8 cellular contexts compared by ENCODE assay signal in genomic region chr1:173714441-173714758, GRCh38. TPM values are rescaled to one million over a fixed set of nuclear protein-coding genes. Genes with fewer than 3 reads are reported as not detected.
A peak's percentile ranks its signal among the peaks of the same experiment; 100 is the strongest.
DNase-seq lines count a peak whose midpoint lies in the region; ATAC-seq and TF ChIP-seq lines count a peak whose summit lies in the region.

No MANE protein-coding gene starts in this region.

- H3K27me3 Mint-ChIP-seq in IgD-negative memory B cell: peaks cover 8% of the 10 kb centered on the region
- peaks cover 26% of the 10 kb centered on the region for H3K27me3 Mint-ChIP-seq in central memory CD8-positive, alpha-beta T cell

- POLR2A ChIA-PET in AG04449 (lab: Yijun Ruan, JAX): interaction anchor here (0.6 to 1.2 kb wide), 3 partner anchors 235 to 261 kb away, joined by 3 to 5 read pairs (median 4); no protein-coding TSS in a partner anchor

- CTCF ChIA-PET in AG04449 (lab: Yijun Ruan, JAX): interaction anchor here (0.9 to 2.5 kb wide), 3 partner anchors 283 to 295 kb away, joined by 3 to 9 read pairs (median 4); no protein-coding TSS in a partner anchor

- peaks cover 8% of the 10 kb centered on the region for H3K36me3 Mint-ChIP-seq in IgD-negative memory B cell
- H3K36me3 Mint-ChIP-seq in central memory CD8-positive, alpha-beta T cell (ENCODE audit: insufficient read depth): peaks cover 13% of the 10 kb centered on the region

- H3K27me3 ChIP-seq in muscle layer of duodenum (ENCODE audit: low read depth, low read length): peaks cover 8% of the 10 kb centered on the region

- peak overlapping the region; percentile 82 for H3K27ac ChIP-seq in muscle layer of duodenum (ENCODE audit: low read length)

- peak; percentile 0 for ATAC-seq in central memory CD8-positive, alpha-beta T cell (replicated peaks; ENCODE audit: extremely low read depth, poor library complexity, severe bottlenecking)
- ATAC-seq in GM18870 (IDR thresholded peaks at IDR 0.05; ENCODE audit: unreplicated experiment): no peak
- ATAC-seq in GM18909 (IDR thresholded peaks at IDR 0.05; ENCODE audit: poor library complexity, unreplicated experiment): no peak

- H3K27ac Mint-ChIP-seq in IgD-negative memory B cell: peak overlapping the region; percentile 66 to 97 (median 93)
- peak overlapping the region; percentile 92 for H3K27ac Mint-ChIP-seq in central memory CD8-positive, alpha-beta T cell (ENCODE audit: low read depth)

- H3K4me1 ChIP-seq in muscle layer of duodenum (ENCODE audit: control insufficient read depth in 1 of 2, insufficient read depth in 2 of 2, low read length in 2 of 2): peaks cover 10 to 18% of the 10 kb centered on the region in 2 donors

- peaks cover 13 to 22% (median 13%) of the 10 kb centered on the region in 3 donors for H3K4me1 Mint-ChIP-seq in IgD-negative memory B cell
- peaks cover 15% of the 10 kb centered on the region for H3K4me1 Mint-ChIP-seq in central memory CD8-positive, alpha-beta T cell

- DNase-seq in AG04449 (ENCODE audit: low read depth, low spot score) (no peak), NOMO-1 treated with dmso at 0.1 percent for 144 hours (lab: John Stamatoyannopoulos, UW; ENCODE audit: unreplicated experiment) (no peak), foreskin melanocyte (no peak)
- DNase-seq in central memory CD8-positive, alpha-beta T cell (ENCODE audit: low spot score in 2 of 2): no peak

- H3K4me3 Mint-ChIP-seq in IgD-negative memory B cell: peak overlapping the region; percentile 90 to 99 (median 97)
- peak overlapping the region; percentile 88 for H3K4me3 Mint-ChIP-seq in central memory CD8-positive, alpha-beta T cell

- TF ChIP-seq CTCF in AG04449 (IDR thresholded peaks at IDR 0.05; ENCODE audit: insufficient read depth, low read length, missing control alignments): no peak

- no peaks in the 10 kb centered on the region for H3K36me3 ChIP-seq in muscle layer of duodenum (ENCODE audit: control insufficient read depth in 1 of 2, insufficient read depth in 2 of 2, low read length in 2 of 2)

- H3K4me3 ChIP-seq in AG04449 (ENCODE audit: low read depth, low read length) (peak overlapping the region; percentile 84), muscle layer of duodenum (ENCODE audit: low read depth in 1 of 2, low read length in 2 of 2) (peak overlapping the region; percentile 74 to 94)

- peaks cover 0 to 2% (median 0%) of the 10 kb centered on the region in 3 donors for H3K9me3 Mint-ChIP-seq in IgD-negative memory B cell
- no peaks in the 10 kb centered on the region for H3K9me3 Mint-ChIP-seq in central memory CD8-positive, alpha-beta T cell

- no peaks in the 10 kb centered on the region for H3K9me3 ChIP-seq in muscle layer of duodenum (ENCODE audit: control insufficient read depth in 1 of 2, low read length in 2 of 2)

RNA-seq across cellular contexts. Expression of gene KLHL20, which starts 0.4 kb away (rescaled TPM):
- 13.0 TPM for polyA plus RNA-seq in IgD-negative memory B cell

RNA-seq across cellular contexts. Expression of gene ANKRD45, which starts 44.7 kb away (rescaled TPM):
- not detected for polyA plus RNA-seq in IgD-negative memory B cell
